2 cellular contexts compared by ENCODE assay signal in genomic region chr19:1228161-1228560, GRCh38.
TF ChIP-seq lines count a peak whose summit lies in the region.

No MANE protein-coding gene starts in this region.

TF ChIP-seq in GM23338, 12 proteins besides CTCF, POLR2A, EP300 and RAD21:
- TF ChIP-seq ZNF331 (CRISPR knock-in tag; IDR thresholded peaks at IDR 0.05; ENCODE audit: low read depth) = no peak
- no peak for TF ChIP-seq NANOG (IDR thresholded peaks at IDR 0.05; ENCODE audit: borderline replicate concordance)
- TF ChIP-seq EZH2 (IDR thresholded peaks at IDR 0.05; ENCODE audit: low read depth, unreplicated experiment) = no peak
- no peak for TF ChIP-seq ETS1 (IDR thresholded peaks at IDR 0.05)
- TF ChIP-seq EZH2phosphoT487 (IDR thresholded peaks at IDR 0.05; ENCODE audit: unreplicated experiment) = no peak
- TF ChIP-seq REST (IDR thresholded peaks at IDR 0.05; ENCODE audit: unreplicated experiment) = no peak
- no peak for TF ChIP-seq ZNF114 (CRISPR knock-in tag; IDR thresholded peaks at IDR 0.05)
- no peak; the same call in 1 of the 2 replicates for TF ChIP-seq POLR2AphosphoS5 (IDR thresholded peaks at IDR 0.05; ENCODE audit: low read depth)
- no peak for TF ChIP-seq ZNF462 (CRISPR knock-in tag; IDR thresholded peaks at IDR 0.05)
- TF ChIP-seq STAT1 (IDR thresholded peaks at IDR 0.05; ENCODE audit: unreplicated experiment) = no peak
- no peak for TF ChIP-seq CREB1 (CRISPR knock-in tag; IDR thresholded peaks at IDR 0.05; ENCODE audit: low read depth)
- no peak for TF ChIP-seq JUNB (IDR thresholded peaks at IDR 0.05; ENCODE audit: unreplicated experiment)
TF ChIP-seq in GM23338: peak in this region for 0.

TF ChIP-seq in K562, 482 proteins besides CTCF, POLR2A, EP300 and RAD21:
- peak; percentile 51 for TF ChIP-seq POLR2G (IDR thresholded peaks at IDR 0.05; ENCODE audit: low read depth, low read length)
- TF ChIP-seq SIN3B (IDR thresholded peaks at IDR 0.05; ENCODE audit: low read depth) = no peak
- peak; percentile 2; the same call in 1 of the 2 replicates for TF ChIP-seq RBFOX2 (IDR thresholded peaks at IDR 0.05; ENCODE audit: low read depth, low read length)
- TF ChIP-seq SUPT5H (IDR thresholded peaks at IDR 0.05) = peak; percentile 43; the same call in 1 of the 2 replicates
- TF ChIP-seq SMC3 (conservative IDR thresholded peaks at IDR 0.05; ENCODE audit: insufficient read depth, low read depth, low read length) = no peak
- TF ChIP-seq CCNT2 (IDR thresholded peaks at IDR 0.05; ENCODE audit: borderline replicate concordance, extremely low read depth, insufficient read length, low read depth, low read length) = peak; percentile 9
